ENCODE assay signal across 22 cellular contexts in the genomic region with DNA sequence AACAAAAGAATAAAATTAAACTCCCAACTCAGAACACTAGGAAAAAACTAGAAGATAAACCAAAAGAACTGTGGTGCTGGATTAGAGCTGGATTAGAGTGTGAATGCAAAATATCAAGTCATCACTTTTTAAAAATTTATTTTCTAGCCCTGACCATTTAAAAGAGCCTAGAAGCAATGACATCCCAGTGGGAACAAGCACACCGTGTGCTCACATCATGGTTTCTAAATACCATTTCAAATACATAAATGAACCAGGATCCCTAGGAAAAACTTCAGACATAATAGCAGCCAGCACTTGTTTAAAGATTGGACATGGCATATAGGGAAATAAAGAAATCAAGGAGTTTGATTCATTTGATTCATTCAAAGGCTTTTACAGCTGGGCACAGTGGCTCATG.
"Had no signal": no experiment of that assay in that cellular context is flagged by ENCODE, and none has a peak within 500 bp of the region (broad histone marks: within the 10 kb centered on the region; RNA-seq: fewer than 3 reads in every experiment).

No MANE protein-coding gene starts in this region.

- H3K4me3 ChIP-seq: MG63 had no signal

- H3K27ac ChIP-seq: RWPE1 had no signal

- FAIRE-seq: HepG2 had no signal

- ATAC-seq: HepG2, Panc1, SK-N-SH treated with all-trans-retinoic acid at 6 μM for 48 hours had no signal

- DNase-seq: Karpas-422, KG1, NCI-H1092, NCI-H1105 treated with DMSO at 0.1 percent for 48 hours, NCI-H1417 treated with DMSO at 0.1 percent for 48 hours, NCI-H146, NCI-H1694 treated with DMSO at 0.1 percent for 48 hours, NCI-H1930, NCI-H2081, NCI-H2107, NCI-H2171, NCI-H446, NCI-H510A, NCI-H524 treated with DMSO at 0.1 percent for 48 hours, NCI-H69, NCI-H774, SHP77 had no signal

- H3K27me3 ChIP-seq: MG63 had no signal
